ENCODE assay signal across 21 cellular contexts in the genomic region with DNA sequence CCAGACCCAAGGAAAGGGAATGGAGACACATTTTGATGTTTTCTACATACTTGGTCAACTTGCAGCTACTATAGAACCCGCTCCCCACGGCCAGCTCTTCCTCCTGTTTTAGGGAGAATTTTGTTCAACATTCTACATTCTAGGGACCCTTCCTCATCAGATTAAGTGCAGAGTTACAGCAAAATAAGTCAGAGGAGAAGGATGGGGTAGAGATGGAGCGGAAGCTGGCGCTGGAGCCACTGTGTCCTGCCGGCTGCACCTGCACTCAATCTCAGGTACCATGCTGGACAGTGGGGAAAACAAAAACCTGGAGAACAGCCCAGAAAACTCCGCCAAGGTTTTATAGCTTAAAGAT.
"Had no signal": no experiment of that assay in that cellular context is flagged by ENCODE, and none has a peak within 500 bp of the region (broad histone marks: within the 10 kb centered on the region; RNA-seq: fewer than 3 reads in every experiment).

No MANE protein-coding gene starts in this region.

- H3K4me3 Mint-ChIP-seq: activated CD4-positive, alpha-beta T cell treated with anti-CD3 and anti-CD28 coated beads for 36 hours; activated naive CD4-positive, alpha-beta T cell treated with anti-CD3 and anti-CD28 coated beads, Interleukin-2, amount 10 ng/mL, durations not matched to agents 7 days and 5 days; activated naive CD8-positive, alpha-beta T cell treated with anti-CD3 and anti-CD28 coated beads, Interleukin-2, amount 10 ng/mL, durations not matched to agents 7 days and 5 days; activated T-helper 1 cell treated with anti-CD3 and anti-CD28 coated beads, Interleukin-12 subunit alpha, Interleukin-12 subunit beta, Interleukin-2, Interleukin-4 antibody, amounts not matched to agents 30 ng/mL and 10 ng/mL and 1 ng/mL, durations not matched to agents 14 hours and 24 hours and 36 hours; mesothelial cell of epicardium; neural crest cell had no signal

- DNase-seq: activated CD4-positive, alpha-beta T cell treated with anti-CD3 and anti-CD28 coated beads, Interleukin-2, amount 50 U/mL, for 4 hours; activated CD4-positive, CD25-positive, alpha-beta regulatory T cell; activated gamma-delta T cell; activated naive CD4-positive, alpha-beta T cell treated with anti-CD3 and anti-CD28 coated beads, Interleukin-2, amount 10 ng/mL, durations not matched to agents 7 days and 5 days; activated naive CD8-positive, alpha-beta T cell treated with anti-CD3 and anti-CD28 coated beads, Interleukin-2, amount 10 ng/mL, durations not matched to agents 7 days and 5 days; brain microvascular endothelial cell; heart right ventricle; left cardiac atrium; naive thymus-derived CD8-positive, alpha-beta T cell; occipital lobe; stimulated activated CD4-positive, alpha-beta T cell treated with anti-CD3 and anti-CD28 coated beads, Interleukin-15, amount 100 ng/mL, for 24 hours; stimulated activated CD4-positive, alpha-beta T cell treated with anti-CD3 and anti-CD28 coated beads, Interleukin-2, amount 100 ng/mL, for 24 hours; stimulated activated naive CD4-positive, alpha-beta T cell; tibial artery had no signal

- H3K9me3 ChIP-seq: heart right ventricle, right atrium auricular region, suprapubic skin, tibial artery had no signal

- H2AFZ ChIP-seq: parathyroid adenoma had no signal

- H3K27ac Mint-ChIP-seq: activated CD4-positive, alpha-beta T cell treated with anti-CD3 and anti-CD28 coated beads for 36 hours; activated naive CD4-positive, alpha-beta T cell treated with anti-CD3 and anti-CD28 coated beads, Interleukin-2, amount 10 ng/mL, durations not matched to agents 7 days and 5 days; activated naive CD8-positive, alpha-beta T cell treated with anti-CD3 and anti-CD28 coated beads, Interleukin-2, amount 10 ng/mL, durations not matched to agents 7 days and 5 days; activated T-helper 1 cell treated with anti-CD3 and anti-CD28 coated beads, Interleukin-12 subunit alpha, Interleukin-12 subunit beta, Interleukin-2, Interleukin-4 antibody, amounts not matched to agents 30 ng/mL and 10 ng/mL and 1 ng/mL, durations not matched to agents 14 hours and 24 hours and 36 hours; mesothelial cell of epicardium; naive thymus-derived CD8-positive, alpha-beta T cell had no signal

- H3K9me3 Mint-ChIP-seq: activated naive CD4-positive, alpha-beta T cell treated with anti-CD3 and anti-CD28 coated beads, Interleukin-2, amount 10 ng/mL, durations not matched to agents 7 days and 5 days; activated naive CD8-positive, alpha-beta T cell treated with anti-CD3 and anti-CD28 coated beads, Interleukin-2, amount 10 ng/mL, durations not matched to agents 7 days and 5 days; activated T-helper 1 cell treated with anti-CD3 and anti-CD28 coated beads, Interleukin-12 subunit alpha, Interleukin-12 subunit beta, Interleukin-2, Interleukin-4 antibody, amounts not matched to agents 30 ng/mL and 10 ng/mL and 1 ng/mL, durations not matched to agents 14 hours and 24 hours and 36 hours; mesothelial cell of epicardium; naive thymus-derived CD8-positive, alpha-beta T cell; neural crest cell had no signal

- H3K27ac ChIP-seq: brain microvascular endothelial cell, heart right ventricle, parathyroid adenoma, right atrium auricular region, suprapubic skin, tibial artery had no signal

- H3K36me3 ChIP-seq: brain microvascular endothelial cell, heart right ventricle, right atrium auricular region, suprapubic skin, tibial artery had no signal

- H3K36me3 Mint-ChIP-seq: activated naive CD4-positive, alpha-beta T cell treated with anti-CD3 and anti-CD28 coated beads, Interleukin-2, amount 10 ng/mL, durations not matched to agents 7 days and 5 days; activated naive CD8-positive, alpha-beta T cell treated with anti-CD3 and anti-CD28 coated beads, Interleukin-2, amount 10 ng/mL, durations not matched to agents 7 days and 5 days; mesothelial cell of epicardium had no signal

- H3K4me1 ChIP-seq: parathyroid adenoma had no signal

- H3K79me2 ChIP-seq: parathyroid adenoma had no signal
